Comparison of ENCODE assay signal across 1 cellular context in the genomic region with DNA sequence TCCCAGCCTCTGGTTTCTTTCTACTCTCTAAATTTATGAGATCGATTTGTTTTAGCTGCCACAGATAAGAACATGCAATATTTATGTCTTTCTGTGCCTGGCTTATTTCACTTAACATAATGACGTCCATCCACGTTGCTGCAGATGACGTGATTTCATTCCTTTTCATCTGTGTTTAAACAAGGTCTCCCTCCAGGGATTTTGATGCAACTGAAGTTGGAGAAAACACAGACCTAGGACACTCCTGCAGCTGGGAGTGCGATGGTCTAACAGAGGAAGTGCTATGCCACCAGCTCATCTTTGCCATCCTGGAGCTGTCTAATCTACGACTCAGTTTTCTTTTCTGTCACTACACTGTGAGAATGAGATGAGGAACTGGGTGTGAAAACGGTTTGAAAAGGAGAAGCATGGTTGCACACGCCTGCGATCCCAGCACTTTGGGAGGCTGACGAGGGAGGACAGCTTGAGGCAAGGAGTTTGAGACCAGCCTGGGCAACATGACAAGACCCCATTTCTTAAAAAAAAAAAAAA.
TF ChIP-seq lines count a peak whose summit lies in the region.

No MANE protein-coding gene starts in this region.

TF ChIP-seq in HepG2, 621 proteins besides CTCF, POLR2A, EP300 and RAD21 (continued from another document):
- TF ChIP-seq, protein P1, sequence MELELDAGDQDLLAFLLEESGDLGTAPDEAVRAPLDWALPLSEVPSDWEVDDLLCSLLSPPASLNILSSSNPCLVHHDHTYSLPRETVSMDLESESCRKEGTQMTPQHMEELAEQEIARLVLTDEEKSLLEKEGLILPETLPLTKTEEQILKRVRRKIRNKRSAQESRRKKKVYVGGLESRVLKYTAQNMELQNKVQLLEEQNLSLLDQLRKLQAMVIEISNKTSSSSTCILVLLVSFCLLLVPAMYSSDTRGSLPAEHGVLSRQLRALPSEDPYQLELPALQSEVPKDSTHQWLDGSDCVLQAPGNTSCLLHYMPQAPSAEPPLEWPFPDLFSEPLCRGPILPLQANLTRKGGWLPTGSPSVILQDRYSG (CRISPR knock-in tag; IDR thresholded peaks at IDR 0.05), result no peak
- TF ChIP-seq ELF4 (CRISPR knock-in tag; IDR thresholded peaks at IDR 0.05; ENCODE audit: borderline replicate concordance) (no peak), ZEB1 (IDR thresholded peaks at IDR 0.05; ENCODE audit: insufficient replicate concordance, low read depth) (no peak), ZNF350 (CRISPR knock-in tag; IDR thresholded peaks at IDR 0.05; ENCODE audit: borderline replicate concordance, low read depth) (no peak), MIER3 (CRISPR knock-in tag; IDR thresholded peaks at IDR 0.05; ENCODE audit: borderline replicate concordance) (no peak), ZNF383 (CRISPR knock-in tag; IDR thresholded peaks at IDR 0.05; ENCODE audit: borderline replicate concordance) (no peak), CHD2 (IDR thresholded peaks at IDR 0.05; ENCODE audit: low read depth, low read length) (no peak), RXRB (CRISPR knock-in tag; IDR thresholded peaks at IDR 0.05; ENCODE audit: borderline replicate concordance) (no peak), KDM4B (CRISPR knock-in tag; IDR thresholded peaks at IDR 0.05) (no peak), THYN1 (CRISPR knock-in tag; IDR thresholded peaks at IDR 0.05; ENCODE audit: borderline replicate concordance, low read depth) (no peak), THAP11 (CRISPR knock-in tag; IDR thresholded peaks at IDR 0.05) (no peak), HDAC6 (IDR thresholded peaks at IDR 0.05; ENCODE audit: low read depth, low read length) (no peak), ATF7 (IDR thresholded peaks at IDR 0.05) (peak; percentile 30; the same call in 1 of the 2 replicates), ATF7 (CRISPR knock-in tag; IDR thresholded peaks at IDR 0.05) (no peak), ZNF446 (CRISPR knock-in tag; IDR thresholded peaks at IDR 0.05) (no peak), HOXA9 (CRISPR knock-in tag; IDR thresholded peaks at IDR 0.05; ENCODE audit: borderline replicate concordance) (no peak), JDP2 (CRISPR knock-in tag; IDR thresholded peaks at IDR 0.05; ENCODE audit: borderline replicate concordance) (no peak), ZNF761 (CRISPR knock-in tag; conservative IDR thresholded peaks at IDR 0.05) (no peak), ZNF550 (CRISPR knock-in tag; IDR thresholded peaks at IDR 0.05; ENCODE audit: borderline replicate concordance) (no peak), SP2 (CRISPR knock-in tag; IDR thresholded peaks at IDR 0.05) (no peak), TMF1 (CRISPR knock-in tag; IDR thresholded peaks at IDR 0.05; ENCODE audit: low read depth) (no peak), ZFP62 (CRISPR knock-in tag; IDR thresholded peaks at IDR 0.05) (no peak), ZNF121 (CRISPR knock-in tag; IDR thresholded peaks at IDR 0.05) (peak; percentile 83), CBX5 (CRISPR knock-in tag; IDR thresholded peaks at IDR 0.05; ENCODE audit: borderline replicate concordance) (no peak)
- TF ChIP-seq, protein P2, sequence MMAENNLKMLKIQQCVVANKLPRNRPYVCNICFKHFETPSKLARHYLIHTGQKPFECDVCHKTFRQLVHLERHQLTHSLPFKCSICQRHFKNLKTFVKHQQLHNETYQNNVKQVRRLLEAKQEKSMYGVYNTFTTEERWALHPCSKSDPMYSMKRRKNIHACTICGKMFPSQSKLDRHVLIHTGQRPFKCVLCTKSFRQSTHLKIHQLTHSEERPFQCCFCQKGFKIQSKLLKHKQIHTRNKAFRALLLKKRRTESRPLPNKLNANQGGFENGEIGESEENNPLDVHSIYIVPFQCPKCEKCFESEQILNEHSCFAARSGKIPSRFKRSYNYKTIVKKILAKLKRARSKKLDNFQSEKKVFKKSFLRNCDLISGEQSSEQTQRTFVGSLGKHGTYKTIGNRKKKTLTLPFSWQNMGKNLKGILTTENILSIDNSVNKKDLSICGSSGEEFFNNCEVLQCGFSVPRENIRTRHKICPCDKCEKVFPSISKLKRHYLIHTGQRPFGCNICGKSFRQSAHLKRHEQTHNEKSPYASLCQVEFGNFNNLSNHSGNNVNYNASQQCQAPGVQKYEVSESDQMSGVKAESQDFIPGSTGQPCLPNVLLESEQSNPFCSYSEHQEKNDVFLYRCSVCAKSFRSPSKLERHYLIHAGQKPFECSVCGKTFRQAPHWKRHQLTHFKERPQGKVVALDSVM (CRISPR knock-in tag; IDR thresholded peaks at IDR 0.05), result no peak
- TF ChIP-seq, protein P3, sequence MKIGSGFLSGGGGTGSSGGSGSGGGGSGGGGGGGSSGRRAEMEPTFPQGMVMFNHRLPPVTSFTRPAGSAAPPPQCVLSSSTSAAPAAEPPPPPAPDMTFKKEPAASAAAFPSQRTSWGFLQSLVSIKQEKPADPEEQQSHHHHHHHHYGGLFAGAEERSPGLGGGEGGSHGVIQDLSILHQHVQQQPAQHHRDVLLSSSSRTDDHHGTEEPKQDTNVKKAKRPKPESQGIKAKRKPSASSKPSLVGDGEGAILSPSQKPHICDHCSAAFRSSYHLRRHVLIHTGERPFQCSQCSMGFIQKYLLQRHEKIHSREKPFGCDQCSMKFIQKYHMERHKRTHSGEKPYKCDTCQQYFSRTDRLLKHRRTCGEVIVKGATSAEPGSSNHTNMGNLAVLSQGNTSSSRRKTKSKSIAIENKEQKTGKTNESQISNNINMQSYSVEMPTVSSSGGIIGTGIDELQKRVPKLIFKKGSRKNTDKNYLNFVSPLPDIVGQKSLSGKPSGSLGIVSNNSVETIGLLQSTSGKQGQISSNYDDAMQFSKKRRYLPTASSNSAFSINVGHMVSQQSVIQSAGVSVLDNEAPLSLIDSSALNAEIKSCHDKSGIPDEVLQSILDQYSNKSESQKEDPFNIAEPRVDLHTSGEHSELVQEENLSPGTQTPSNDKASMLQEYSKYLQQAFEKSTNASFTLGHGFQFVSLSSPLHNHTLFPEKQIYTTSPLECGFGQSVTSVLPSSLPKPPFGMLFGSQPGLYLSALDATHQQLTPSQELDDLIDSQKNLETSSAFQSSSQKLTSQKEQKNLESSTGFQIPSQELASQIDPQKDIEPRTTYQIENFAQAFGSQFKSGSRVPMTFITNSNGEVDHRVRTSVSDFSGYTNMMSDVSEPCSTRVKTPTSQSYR (CRISPR knock-in tag; IDR thresholded peaks at IDR 0.05; ENCODE audit: borderline replicate concordance), result no peak
- TF ChIP-seq, protein P4, sequence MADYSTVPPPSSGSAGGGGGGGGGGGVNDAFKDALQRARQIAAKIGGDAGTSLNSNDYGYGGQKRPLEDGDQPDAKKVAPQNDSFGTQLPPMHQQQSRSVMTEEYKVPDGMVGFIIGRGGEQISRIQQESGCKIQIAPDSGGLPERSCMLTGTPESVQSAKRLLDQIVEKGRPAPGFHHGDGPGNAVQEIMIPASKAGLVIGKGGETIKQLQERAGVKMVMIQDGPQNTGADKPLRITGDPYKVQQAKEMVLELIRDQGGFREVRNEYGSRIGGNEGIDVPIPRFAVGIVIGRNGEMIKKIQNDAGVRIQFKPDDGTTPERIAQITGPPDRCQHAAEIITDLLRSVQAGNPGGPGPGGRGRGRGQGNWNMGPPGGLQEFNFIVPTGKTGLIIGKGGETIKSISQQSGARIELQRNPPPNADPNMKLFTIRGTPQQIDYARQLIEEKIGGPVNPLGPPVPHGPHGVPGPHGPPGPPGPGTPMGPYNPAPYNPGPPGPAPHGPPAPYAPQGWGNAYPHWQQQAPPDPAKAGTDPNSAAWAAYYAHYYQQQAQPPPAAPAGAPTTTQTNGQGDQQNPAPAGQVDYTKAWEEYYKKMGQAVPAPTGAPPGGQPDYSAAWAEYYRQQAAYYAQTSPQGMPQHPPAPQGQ (CRISPR knock-in tag; IDR thresholded peaks at IDR 0.05; ENCODE audit: borderline replicate concordance), result no peak
